In the genomic region with DNA sequence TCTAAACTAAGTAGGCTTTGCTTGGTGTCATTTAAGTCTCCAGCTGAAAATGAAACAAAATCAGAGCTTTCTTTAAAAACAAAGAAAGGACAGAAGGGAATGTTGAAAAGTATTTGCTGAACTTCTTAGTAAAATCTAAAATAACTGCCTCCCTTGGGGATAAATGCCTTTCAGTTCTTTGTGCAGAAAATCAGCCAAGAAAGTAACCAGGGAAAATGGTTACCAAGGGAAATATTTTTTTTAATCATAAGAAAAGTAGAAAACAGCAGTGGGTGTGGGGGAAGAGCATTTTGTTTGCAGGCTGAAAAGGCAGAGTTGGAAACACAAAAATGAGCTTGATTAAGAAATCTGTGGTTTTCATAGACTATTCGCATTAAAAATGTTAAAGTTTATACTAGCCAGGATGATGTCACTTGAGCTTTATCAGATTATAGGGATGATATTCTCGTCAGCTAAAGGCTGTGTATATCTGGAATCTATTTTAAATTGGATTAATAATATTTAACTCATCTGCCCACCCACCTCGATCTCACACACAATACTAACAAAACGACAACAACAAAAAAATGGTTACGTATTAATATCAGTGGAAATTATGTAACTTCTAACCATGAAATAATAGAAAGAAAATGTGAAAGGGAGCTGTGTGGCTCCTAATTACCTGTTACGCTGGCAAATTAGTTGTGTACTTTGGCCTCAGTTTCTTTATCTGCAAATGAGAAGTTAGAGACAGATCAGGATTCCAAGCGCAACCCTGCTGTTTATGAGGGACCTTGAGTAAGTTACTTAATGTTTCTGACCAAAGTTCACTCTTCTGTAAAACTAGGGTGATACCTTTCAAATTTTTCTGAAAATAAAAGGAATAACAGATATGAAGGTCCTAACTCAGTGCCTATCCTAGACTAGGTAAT, we compare ENCODE assay signal across 10 cellular contexts. TPM values are rescaled to one million over a fixed set of nuclear protein-coding genes. Genes with fewer than 3 reads are reported as not detected.
DNase-seq lines count a peak whose midpoint lies in the region; ATAC-seq and TF ChIP-seq lines count a peak whose summit lies in the region.
"Had no signal": no experiment of that assay in that cellular context is flagged by ENCODE, and none has a peak within 500 bp of the region (broad histone marks: within the 10 kb centered on the region; RNA-seq: fewer than 3 reads in every experiment).

A gene (minus strand): TSS at position 51 of the 911 bp plus-strand sequence. CDS start 13,124 bp downstream, outside the sequence.

- no peaks in the 10 kb centered on the region for H4K20me1 ChIP-seq in osteoblast (ENCODE audit: insufficient read depth, low read length)

- DNase-seq in AG08396 (ENCODE audit: low spot score), result peak; percentile 9
- DNase-seq in SJSA1 (ENCODE audit: low read depth in 1 of 2, low spot score in 2 of 2), result peak in 1 of 2 experiments; percentile 7
- peak; percentile 74 for DNase-seq in fibroblast of pulmonary artery (ENCODE audit: low read depth)
- peak; percentile 8 for DNase-seq in osteoblast (ENCODE audit: insufficient read length, low spot score, missing footprints)
- no peak for DNase-seq in kidney glomerular epithelial cell (lab: John Stamatoyannopoulos, UW)
- DNase-seq: activated CD8-positive, alpha-beta memory T cell treated with anti-CD3 and anti-CD28 coated beads for 24 hours; foreskin keratinocyte had no signal

- H3K27me3 ChIP-seq in SJSA1 (replicated peaks) (no peaks in the 10 kb centered on the region), osteoblast (ENCODE audit: insufficient read depth, low read length) (no peaks in the 10 kb centered on the region)
- H3K27me3 ChIP-seq: foreskin keratinocyte had no signal

- peaks cover 24% of the 10 kb centered on the region for H3K4me1 ChIP-seq in SJSA1 (replicated peaks)
- H3K4me1 ChIP-seq in osteoblast (ENCODE audit: insufficient read depth, low read length), result peaks cover 33% of the 10 kb centered on the region
- H3K4me1 ChIP-seq: foreskin keratinocyte had no signal

- peak within 1 kb of the TSS; percentile 88 for H2AFZ ChIP-seq in osteoblast (ENCODE audit: low read length)

- H3K9me3 ChIP-seq in SJSA1 (replicated peaks) (no peaks in the 10 kb centered on the region), osteoblast (ENCODE audit: low read depth, low read length) (no peaks in the 10 kb centered on the region)

- H3K4me3 ChIP-seq in SJSA1, result 0 out of 2 replicates have a peak within 1 kb of the TSS, but pooled peaks have one; percentile 4
- H3K4me3 ChIP-seq in fibroblast of pulmonary artery (replicated peaks; ENCODE audit: low read depth, low read length), result peak within 1 kb of the TSS; percentile 46
- H3K4me3 ChIP-seq in osteoblast (ENCODE audit: insufficient read depth, low read length), result peak within 1 kb of the TSS; percentile 52

- H3K27ac ChIP-seq in SJSA1 (peak within 1 kb of the TSS; percentile 45), osteoblast (ENCODE audit: low read depth, low read length) (peak within 1 kb of the TSS; percentile 66)
- H3K27ac ChIP-seq: foreskin keratinocyte had no signal

- peak within 1 kb of the TSS; percentile 77 for H3K4me2 ChIP-seq in osteoblast (ENCODE audit: insufficient read depth, low read length)

- ATAC-seq in GM19351 (IDR thresholded peaks at IDR 0.05; ENCODE audit: unreplicated experiment) (no peak), HG03460 (IDR thresholded peaks at IDR 0.05; ENCODE audit: unreplicated experiment) (no peak), HG03432 (IDR thresholded peaks at IDR 0.05; ENCODE audit: unreplicated experiment) (no peak)
- ATAC-seq: foreskin keratinocyte had no signal

- TF ChIP-seq CTCF in fibroblast of pulmonary artery (IDR thresholded peaks at IDR 0.05; ENCODE audit: low read length, missing control alignments) (no peak), osteoblast (IDR thresholded peaks at IDR 0.05; ENCODE audit: extremely low read depth, low read depth, low read length) (no peak)

- no peaks in the 10 kb centered on the region for H3K36me3 ChIP-seq in SJSA1
- no peaks in the 10 kb centered on the region for H3K36me3 ChIP-seq in osteoblast (ENCODE audit: insufficient read depth, low read length)

- no peaks in the 10 kb centered on the region for H3K79me2 ChIP-seq in osteoblast (ENCODE audit: insufficient read depth, low read length)

RNA-seq across cellular contexts. Expression of the gene that starts here (rescaled TPM):
- 2.2 and 4.9 TPM in 2 replicates for total RNA-seq in SJSA1 (2014; rRNA removed; shearing (Covaris generic))
- total RNA-seq in osteoblast, result 55.4 and 62.2 TPM in 2 replicates
